In the genomic region with DNA sequence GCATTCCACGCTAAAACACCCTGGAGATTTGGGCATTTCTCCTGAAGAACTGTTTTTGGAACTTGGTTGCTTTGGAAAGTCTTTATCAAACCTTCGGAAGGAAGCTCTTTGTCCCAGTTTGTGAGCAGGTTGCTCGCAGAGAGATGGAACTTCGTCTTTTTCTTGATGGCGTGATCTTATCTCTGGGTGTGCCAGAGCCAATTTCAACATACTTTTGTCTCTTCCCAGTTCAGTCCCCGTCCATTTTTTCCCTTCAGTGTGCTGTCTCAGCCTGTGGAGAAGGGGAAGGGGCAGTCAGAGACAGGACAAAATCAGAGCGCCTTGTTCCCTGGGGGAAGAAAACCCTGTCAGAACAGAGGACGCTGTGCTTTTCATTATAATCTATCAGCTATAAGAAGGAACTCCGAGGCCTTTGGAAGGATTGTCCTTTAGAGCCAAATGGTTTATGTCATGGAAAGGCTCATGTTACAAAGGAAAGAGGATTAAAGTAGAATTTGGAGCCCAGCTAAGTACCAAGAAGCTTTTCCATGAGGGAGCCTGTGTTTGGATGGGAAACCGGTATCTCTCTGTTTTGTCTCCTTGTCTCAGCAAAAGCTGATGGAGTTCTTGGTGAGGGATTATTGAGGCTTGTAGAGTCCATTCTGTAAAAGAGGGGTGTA, we compare ENCODE assay signal across 23 cellular contexts. TPM values are rescaled to one million over a fixed set of nuclear protein-coding genes. Genes with fewer than 3 reads are reported as not detected.
A peak's percentile ranks its signal among the peaks of the same experiment; 100 is the strongest.
DNase-seq lines count a peak whose midpoint lies in the region; TF ChIP-seq lines count a peak whose summit lies in the region.
"Had no signal": no experiment of that assay in that cellular context is flagged by ENCODE, and none has a peak within 500 bp of the region (broad histone marks: within the 10 kb centered on the region; RNA-seq: fewer than 3 reads in every experiment).

No MANE protein-coding gene starts in this region.

- H3K27me3 ChIP-seq in tibial artery = no peaks in the 10 kb centered on the region
- H3K27me3 ChIP-seq: neutrophil had no signal

- H3K4me3 ChIP-seq in tibial artery = no peak overlapping the region

- peaks cover 0 to 42% (median 12%) of the 10 kb centered on the region in 4 donors for H3K4me1 ChIP-seq in tibial artery

- no peaks in the 10 kb centered on the region for H3K36me3 ChIP-seq in tibial artery
- H3K36me3 ChIP-seq: neutrophil had no signal

- no peak for TF ChIP-seq CTCF in mesothelial cell of epicardium (IDR thresholded peaks at IDR 0.05; ENCODE audit: unreplicated experiment)
- TF ChIP-seq CTCF in tibial artery (IDR thresholded peaks at IDR 0.05) = no peak

- H3K36me3 Mint-ChIP-seq in mesothelial cell of epicardium = peaks cover 4% of the 10 kb centered on the region
- H3K36me3 Mint-ChIP-seq in activated naive CD4-positive, alpha-beta T cell treated with anti-CD3 and anti-CD28 coated beads, Interleukin-2, amount 10 ng/mL, durations not matched to agents 7 days and 5 days = no peaks in the 10 kb centered on the region
- H3K36me3 Mint-ChIP-seq: stimulated activated memory B cell treated with anti-CD40 and anti-IgM and Interleukin-4, amounts not matched to agents 10 μg/mL and 1 μg/mL and 100 μg/mL, for 72 hours; WTC11 had no signal

- H3K27ac Mint-ChIP-seq in mesothelial cell of epicardium = peak overlapping the region; percentile 4
- no peak overlapping the region for H3K27ac Mint-ChIP-seq in activated naive CD4-positive, alpha-beta T cell treated with anti-CD3 and anti-CD28 coated beads, Interleukin-2, amount 10 ng/mL, durations not matched to agents 7 days and 5 days
- H3K27ac Mint-ChIP-seq: stimulated activated memory B cell treated with anti-CD40 and anti-IgM and Interleukin-4, amounts not matched to agents 10 μg/mL and 1 μg/mL and 100 μg/mL, for 72 hours; T-helper 17 cell; WTC11 had no signal

- no peaks in the 10 kb centered on the region for H3K9me3 ChIP-seq in tibial artery
- H3K9me3 ChIP-seq: neutrophil had no signal

- peak overlapping the region; percentile 61 for H3K27ac ChIP-seq in epithelial cell of prostate
- H3K27ac ChIP-seq in tibial artery = peak overlapping the region; percentile 32 to 62
- H3K27ac ChIP-seq: neutrophil had no signal

- no peak overlapping the region for H3K4me3 Mint-ChIP-seq in mesothelial cell of epicardium
- H3K4me3 Mint-ChIP-seq in activated naive CD4-positive, alpha-beta T cell treated with anti-CD3 and anti-CD28 coated beads, Interleukin-2, amount 10 ng/mL, durations not matched to agents 7 days and 5 days = no peak overlapping the region
- H3K4me3 Mint-ChIP-seq: central memory CD8-positive, alpha-beta T cell; stimulated activated memory B cell treated with anti-CD40 and anti-IgM and Interleukin-4, amounts not matched to agents 10 μg/mL and 1 μg/mL and 100 μg/mL, for 72 hours; T-helper 17 cell; WTC11 had no signal

- H3K4me1 Mint-ChIP-seq in mesothelial cell of epicardium = peaks cover 78% of the 10 kb centered on the region
- H3K4me1 Mint-ChIP-seq in activated naive CD4-positive, alpha-beta T cell treated with anti-CD3 and anti-CD28 coated beads, Interleukin-2, amount 10 ng/mL, durations not matched to agents 7 days and 5 days = peaks cover 3% of the 10 kb centered on the region

- H3K27me3 Mint-ChIP-seq in mesothelial cell of epicardium (ENCODE audit: low read depth) = no peaks in the 10 kb centered on the region
- H3K27me3 Mint-ChIP-seq in activated naive CD4-positive, alpha-beta T cell treated with anti-CD3 and anti-CD28 coated beads, Interleukin-2, amount 10 ng/mL, durations not matched to agents 7 days and 5 days = peaks cover 17% of the 10 kb centered on the region
- H3K27me3 Mint-ChIP-seq: central memory CD8-positive, alpha-beta T cell; T-helper 17 cell had no signal

- no peaks in the 10 kb centered on the region for H3K9me3 Mint-ChIP-seq in mesothelial cell of epicardium
- H3K9me3 Mint-ChIP-seq in activated naive CD4-positive, alpha-beta T cell treated with anti-CD3 and anti-CD28 coated beads, Interleukin-2, amount 10 ng/mL, durations not matched to agents 7 days and 5 days = no peaks in the 10 kb centered on the region
- H3K9me3 Mint-ChIP-seq: central memory CD8-positive, alpha-beta T cell; stimulated activated memory B cell treated with anti-CD40 and anti-IgM and Interleukin-4, amounts not matched to agents 10 μg/mL and 1 μg/mL and 100 μg/mL, for 72 hours; WTC11 had no signal

- DNase-seq in NCI-H524 (lab: John Stamatoyannopoulos, UW) (peak; percentile 70 to 94), epithelial cell of prostate (ENCODE audit: low read depth, low spot score) (no peak), mesothelial cell of epicardium (ENCODE audit: low spot score in 2 of 2, unreplicated experiment in 2 of 2) (no peak), tibial artery (no peak), NOMO-1 treated with dmso at 0.1 percent for 144 hours (lab: John Stamatoyannopoulos, UW; ENCODE audit: unreplicated experiment) (no peak), CD1c-positive myeloid dendritic cell (ENCODE audit: extremely low spot score) (no peak)
- no peak for DNase-seq in activated naive CD4-positive, alpha-beta T cell treated with anti-CD3 and anti-CD28 coated beads, Interleukin-2, amount 10 ng/mL, durations not matched to agents 7 days and 5 days
- DNase-seq: activated CD4-positive, alpha-beta T cell treated with anti-CD3 and anti-CD28 coated beads, Interleukin-2, amount 50 U/mL, for 48 hours; activated naive CD4-positive, alpha-beta T cell; AML-193; COR-L47; effector CD4-positive, alpha-beta T cell; GOT3; Kasumi-1; NCI-H1048; NCI-H2029; NCI-H69; OCI-M1; T-helper 17 cell had no signal

- CTCF ChIA-PET in activated naive CD4-positive, alpha-beta T cell treated with anti-CD3 and anti-CD28 coated beads, Interleukin-2, amount 10 ng/mL, durations not matched to agents 7 days and 5 days (lab: Charles Lee) = interaction anchor here (5.4 kb wide), 1 partner anchor 14 kb away, joined by 39 read pairs; no protein-coding TSS in a partner anchor

- intact Hi-C loops in tibial artery (cut with DNase I; ENCODE audit: low total_unique reads) = no loop called here

RNA-seq across cellular contexts. Expression of a gene that starts 19.0 kb away (rescaled TPM):
- total RNA-seq in mesothelial cell of epicardium = 8.2 to 10.4 TPM (median 9.7 TPM) in 3 replicates

Comparison
In these comparisons a context has a peak if more than half of its experiments do, and no peak if none do; other contexts are left out.
1. DNase-seq: peak in NCI-H524 (2 of 2); none in epithelial cell of prostate (single experiment), mesothelial cell of epicardium (0 of 2), tibial artery (0 of 2), NOMO-1 treated with dmso at 0.1 percent for 144 hours (single experiment), activated naive CD4-positive, alpha-beta T cell treated with anti-CD3 and anti-CD28 coated beads, Interleukin-2, amount 10 ng/mL, durations not matched to agents 7 days and 5 days (single experiment) and CD1c-positive myeloid dendritic cell (single experiment).